Comparison of ENCODE assay signal across 26 cellular contexts in the genomic region with DNA sequence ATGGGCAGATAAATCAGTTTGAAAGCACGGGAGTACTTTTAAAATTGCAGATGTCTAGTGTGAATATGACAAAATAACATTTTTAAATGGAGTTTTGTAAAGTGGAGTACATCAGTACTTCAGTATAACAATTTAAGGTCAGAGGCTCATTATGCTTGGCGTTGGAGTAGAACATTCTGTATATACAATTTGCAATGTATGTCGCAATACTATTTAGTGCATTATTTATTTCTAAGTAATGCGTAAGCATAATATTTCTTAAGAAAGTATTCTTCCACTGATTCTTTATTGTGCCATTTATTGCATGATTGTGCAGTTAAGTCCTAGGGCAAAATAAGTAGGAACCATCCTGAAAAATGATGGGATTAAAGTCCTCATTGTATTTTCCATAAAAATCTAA.
"Had no signal": no experiment of that assay in that cellular context is flagged by ENCODE, and none has a peak within 500 bp of the region (broad histone marks: within the 10 kb centered on the region; RNA-seq: fewer than 3 reads in every experiment).

No MANE protein-coding gene starts in this region.

- H3K9ac ChIP-seq: neural progenitor cell, parathyroid adenoma had no signal

- H3K27ac ChIP-seq: neural progenitor cell, ovary, parathyroid adenoma, psoas muscle, sigmoid colon, stomach, thoracic aorta, thyroid gland, tibial nerve, upper lobe of left lung, vagina had no signal

- H3K4me2 ChIP-seq: neural progenitor cell had no signal

- H3K27me3 ChIP-seq: neural progenitor cell, ovary, sigmoid colon, stomach, thyroid gland, tibial nerve, upper lobe of left lung, vagina had no signal

- DNase-seq: naive thymus-derived CD4-positive, alpha-beta T cell; natural killer cell; occipital lobe; ovary; posterior cingulate gyrus; psoas muscle; right cardiac atrium; sigmoid colon; small intestine; stimulated activated CD4-positive, alpha-beta T cell treated with anti-CD3 and anti-CD28 coated beads, Interleukin-15, amount 100 ng/mL, for 24 hours; stimulated activated CD4-positive, alpha-beta T cell treated with anti-CD3 and anti-CD28 coated beads, Interleukin-2, amount 100 ng/mL, for 24 hours; stimulated activated CD4-positive, alpha-beta T cell treated with anti-CD3 and anti-CD28 coated beads, Interleukin-2, amount 100 ng/mL, for 48 hours; stimulated activated CD4-positive, alpha-beta T cell treated with anti-CD3 and anti-CD28 coated beads, Interleukin-4, amount 100 ng/mL, for 24 hours; stimulated activated naive B cell treated with anti-CD40 and anti-IgM and Interleukin-4, amounts not matched to agents 10 μg/mL and 1 μg/mL and 100 μg/mL, for 72 hours; stimulated activated naive CD4-positive, alpha-beta T cell treated with Interleukin-2 at 50 U/mL for 16 hours; stomach; thyroid gland; trophoblast cell; upper lobe of left lung had no signal

- H3K9me3 ChIP-seq: ovary, psoas muscle, sigmoid colon, stomach, thoracic aorta, thyroid gland, tibial nerve, upper lobe of left lung, vagina had no signal

- H3K4me1 ChIP-seq: neural progenitor cell, parathyroid adenoma, psoas muscle, sigmoid colon, stomach, thyroid gland, tibial nerve, upper lobe of left lung, vagina had no signal

- ATAC-seq: naive thymus-derived CD4-positive, alpha-beta T cell; natural killer cell; psoas muscle; right cardiac atrium; stimulated activated effector memory CD8-positive, alpha-beta T cell treated with anti-CD3 and anti-CD28 coated beads, Interleukin-12 subunit alpha, Interleukin-12 subunit beta, amount 100 ng/mL, for 72 hours; stimulated activated naive B cell treated with anti-CD40 and anti-IgM and Interleukin-4, amounts not matched to agents 10 μg/mL and 1 μg/mL and 100 μg/mL, for 72 hours had no signal

- H2AFZ ChIP-seq: neural progenitor cell, parathyroid adenoma had no signal

- H3K36me3 ChIP-seq: neural progenitor cell, ovary, sigmoid colon, stomach, thoracic aorta, thyroid gland, tibial nerve, upper lobe of left lung, vagina had no signal

- FAIRE-seq: small intestine, urothelium cell line had no signal

- H3K79me2 ChIP-seq: parathyroid adenoma had no signal

- H3K4me3 ChIP-seq: neural progenitor cell, ovary, psoas muscle, sigmoid colon, stomach, thoracic aorta, thyroid gland, tibial nerve, upper lobe of left lung, vagina had no signal
